ENCODE assay signal across 11 cellular contexts in genomic region chr12:11717533-11717961, GRCh38.
A peak's percentile ranks its signal among the peaks of the same experiment; 100 is the strongest.
DNase-seq lines count a peak whose midpoint lies in the region; FAIRE-seq and TF ChIP-seq lines count a peak whose summit lies in the region.
"Had no signal": no experiment of that assay in that cellular context is flagged by ENCODE, and none has a peak within 500 bp of the region (broad histone marks: within the 10 kb centered on the region; RNA-seq: fewer than 3 reads in every experiment).

No MANE protein-coding gene starts in this region.

- H3K36me3 Mint-ChIP-seq in nephron (ENCODE audit: low read depth), result peaks cover 13% of the 10 kb centered on the region
- peaks cover 24% of the 10 kb centered on the region for H3K36me3 Mint-ChIP-seq in activated naive CD8-positive, alpha-beta T cell treated with anti-CD3 and anti-CD28 coated beads for 36 hours
- H3K36me3 Mint-ChIP-seq: natural killer cell had no signal

- peak overlapping the region; percentile 76 to 95 (median 91) for H3K27ac Mint-ChIP-seq in nephron
- H3K27ac Mint-ChIP-seq in activated naive CD8-positive, alpha-beta T cell treated with anti-CD3 and anti-CD28 coated beads for 36 hours, result no peak overlapping the region
- H3K27ac Mint-ChIP-seq: activated naive CD8-positive, alpha-beta T cell treated with anti-CD3 and anti-CD28 coated beads, Interleukin-2, amount 10 ng/mL, durations not matched to agents 7 days and 5 days; natural killer cell had no signal

- DNase-seq in CD1c-positive myeloid dendritic cell (ENCODE audit: extremely low spot score) (peak; percentile 58), RPMI7951 (ENCODE audit: low read depth) (peak; percentile 44), fibroblast of peridontal ligament (ENCODE audit: extremely low read depth) (peak; percentile 61), hepatic stellate cell (ENCODE audit: low spot score) (no peak), NCI-H2196 treated with DMSO at 0.1 percent for 48 hours (lab: John Stamatoyannopoulos, UW; ENCODE audit: unreplicated experiment) (no peak), frontal cortex (ENCODE audit: low spot score in 2 of 2) (no peak)
- no peak for DNase-seq in activated naive CD8-positive, alpha-beta T cell treated with anti-CD3 and anti-CD28 coated beads for 36 hours
- DNase-seq: activated naive CD8-positive, alpha-beta T cell treated with anti-CD3 and anti-CD28 coated beads, Interleukin-2, amount 10 ng/mL, durations not matched to agents 7 days and 5 days; natural killer cell had no signal

- no peak for TF ChIP-seq CTCF in nephron (IDR thresholded peaks at IDR 0.05; ENCODE audit: unreplicated experiment in 3 of 3)

- H3K4me3 Mint-ChIP-seq in nephron, result no peak overlapping the region
- no peak overlapping the region for H3K4me3 Mint-ChIP-seq in activated naive CD8-positive, alpha-beta T cell treated with anti-CD3 and anti-CD28 coated beads for 36 hours
- H3K4me3 Mint-ChIP-seq: activated naive CD8-positive, alpha-beta T cell treated with anti-CD3 and anti-CD28 coated beads, Interleukin-2, amount 10 ng/mL, durations not matched to agents 7 days and 5 days; natural killer cell had no signal

- H3K9me3 Mint-ChIP-seq in nephron, result no peaks in the 10 kb centered on the region
- H3K9me3 Mint-ChIP-seq in activated naive CD8-positive, alpha-beta T cell treated with anti-CD3 and anti-CD28 coated beads for 36 hours, result peaks cover 3% of the 10 kb centered on the region
- H3K9me3 Mint-ChIP-seq: natural killer cell had no signal

- no peaks in the 10 kb centered on the region for H3K27me3 Mint-ChIP-seq in nephron (ENCODE audit: low read depth)
- no peaks in the 10 kb centered on the region for H3K27me3 Mint-ChIP-seq in activated naive CD8-positive, alpha-beta T cell treated with anti-CD3 and anti-CD28 coated beads for 36 hours
- H3K27me3 Mint-ChIP-seq: activated naive CD8-positive, alpha-beta T cell treated with anti-CD3 and anti-CD28 coated beads, Interleukin-2, amount 10 ng/mL, durations not matched to agents 7 days and 5 days had no signal

- H3K4me1 Mint-ChIP-seq in nephron, result peaks cover 33% of the 10 kb centered on the region
- H3K4me1 Mint-ChIP-seq in activated naive CD8-positive, alpha-beta T cell treated with anti-CD3 and anti-CD28 coated beads for 36 hours, result peaks cover 26% of the 10 kb centered on the region

- no peak for FAIRE-seq in frontal cortex (lab: Jason Lieb, UNC)
- FAIRE-seq: G401.6 had no signal

Comparison
In these comparisons a context has a peak if more than half of its experiments do, and no peak if none do; other contexts are left out.
1. DNase-seq: peak in CD1c-positive myeloid dendritic cell (single experiment), RPMI7951 (single experiment) and fibroblast of peridontal ligament (single experiment); none in hepatic stellate cell (single experiment), NCI-H2196 treated with DMSO at 0.1 percent for 48 hours (single experiment), activated naive CD8-positive, alpha-beta T cell treated with anti-CD3 and anti-CD28 coated beads for 36 hours (single experiment) and frontal cortex (0 of 2).